Comparison of ENCODE assay signal across 1 cellular context in the genomic region with DNA sequence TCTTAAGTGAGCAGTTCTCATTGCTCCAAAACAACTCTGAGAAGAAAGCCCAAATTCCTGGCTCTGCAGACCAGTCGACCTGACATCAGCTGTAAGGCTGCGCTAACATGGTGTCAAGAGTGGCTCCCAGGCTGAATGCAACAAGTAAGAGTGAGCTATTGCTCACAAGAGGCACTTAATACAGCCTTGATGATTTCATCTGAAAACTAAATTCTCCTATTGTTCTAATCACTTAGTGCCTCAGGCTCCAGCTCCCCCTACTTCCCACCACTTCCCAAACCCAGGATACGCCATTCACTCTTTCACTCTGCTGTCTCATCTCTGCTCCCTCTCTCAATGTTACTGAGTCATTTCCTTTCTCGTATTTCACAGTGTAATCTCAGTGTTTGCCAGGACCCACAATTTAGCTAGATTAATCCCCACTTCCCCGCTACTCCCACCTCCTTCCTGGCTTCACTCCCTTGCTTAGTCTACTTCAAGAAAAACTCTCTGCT.
TF ChIP-seq lines count a peak whose summit lies in the region.

No MANE protein-coding gene starts in this region.

TF ChIP-seq in K562, 482 proteins besides CTCF, POLR2A, EP300 and RAD21 (continued from another document and continues in another):
- TF ChIP-seq, protein P1, sequence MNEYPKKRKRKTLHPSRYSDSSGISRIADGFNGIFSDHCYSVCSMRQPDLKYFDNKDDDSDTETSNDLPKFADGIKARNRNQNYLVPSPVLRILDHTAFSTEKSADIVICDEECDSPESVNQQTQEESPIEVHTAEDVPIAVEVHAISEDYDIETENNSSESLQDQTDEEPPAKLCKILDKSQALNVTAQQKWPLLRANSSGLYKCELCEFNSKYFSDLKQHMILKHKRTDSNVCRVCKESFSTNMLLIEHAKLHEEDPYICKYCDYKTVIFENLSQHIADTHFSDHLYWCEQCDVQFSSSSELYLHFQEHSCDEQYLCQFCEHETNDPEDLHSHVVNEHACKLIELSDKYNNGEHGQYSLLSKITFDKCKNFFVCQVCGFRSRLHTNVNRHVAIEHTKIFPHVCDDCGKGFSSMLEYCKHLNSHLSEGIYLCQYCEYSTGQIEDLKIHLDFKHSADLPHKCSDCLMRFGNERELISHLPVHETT (CRISPR knock-in tag; conservative IDR thresholded peaks at IDR 0.05 in 1 of 2, IDR thresholded peaks at IDR 0.05 in 1 of 2) = peak in 1 of 2 experiments; percentile 60; a peak in 1 of 4 replicates
- TF ChIP-seq ZNF134 (CRISPR knock-in tag; conservative IDR thresholded peaks at IDR 0.05) (no peak), HDGF (IDR thresholded peaks at IDR 0.05) (no peak), RBM22 (IDR thresholded peaks at IDR 0.05; ENCODE audit: low read depth, low read length, poor library complexity, severe bottlenecking) (no peak), RFX5 (IDR thresholded peaks at IDR 0.05; ENCODE audit: low read depth, low read length) (no peak), SIN3A (IDR thresholded peaks at IDR 0.05; ENCODE audit: borderline replicate concordance in 2 of 2, control insufficient read depth in 1 of 2, low read depth in 2 of 2, low read length in 2 of 2) (no peak), ZBTB7A (IDR thresholded peaks at IDR 0.05; ENCODE audit: borderline replicate concordance, control insufficient read depth, low read depth, low read length) (no peak), ZNF146 (CRISPR knock-in tag; IDR thresholded peaks at IDR 0.05; ENCODE audit: unreplicated experiment) (no peak), ZNF24 (IDR thresholded peaks at IDR 0.05) (no peak), ZNF551 (CRISPR knock-in tag; IDR thresholded peaks at IDR 0.05) (no peak), ZNF444 (CRISPR knock-in tag; IDR thresholded peaks at IDR 0.05) (no peak), TCF3 (CRISPR knock-in tag; IDR thresholded peaks at IDR 0.05) (peak; percentile 50; the same call in 1 of the 2 replicates), MYNN (IDR thresholded peaks at IDR 0.05) (no peak), MYNN (CRISPR knock-in tag; IDR thresholded peaks at IDR 0.05) (no peak), MTA3 (IDR thresholded peaks at IDR 0.05; ENCODE audit: borderline replicate concordance) (peak; percentile 39; the same call in 1 of the 2 replicates), TAL1 (IDR thresholded peaks at IDR 0.05) (peak; percentile 28; the same call in 1 of the 2 replicates), ZNF717 (CRISPR knock-in tag; IDR thresholded peaks at IDR 0.05) (no peak), KDM4B (IDR thresholded peaks at IDR 0.05; ENCODE audit: borderline replicate concordance in 2 of 2, low read depth in 1 of 2) (no peak), ESRRA (IDR thresholded peaks at IDR 0.05; ENCODE audit: borderline replicate concordance, low read depth) (no peak), ZNF224 (CRISPR knock-in tag; IDR thresholded peaks at IDR 0.05) (no peak), GTF2A2 (tag; IDR thresholded peaks at IDR 0.05) (no peak), ASH1L (IDR thresholded peaks at IDR 0.05; ENCODE audit: borderline replicate concordance, low read depth, partially characterized antibody) (no peak), LARP7 (IDR thresholded peaks at IDR 0.05) (no peak), JUND (IDR thresholded peaks at IDR 0.05; ENCODE audit: borderline replicate concordance, low read depth, low read length) (peak; percentile 78), JUND (tag; IDR thresholded peaks at IDR 0.05; ENCODE audit: borderline replicate concordance, low read depth, low read length) (peak; percentile 71; the same call in 1 of the 3 replicates), CBFB (CRISPR knock-in tag; IDR thresholded peaks at IDR 0.05) (no peak), NCOA6 (IDR thresholded peaks at IDR 0.05) (no peak), ZNF3 (CRISPR knock-in tag; IDR thresholded peaks at IDR 0.05) (no peak), HNRNPH1 (optimal IDR thresholded peaks at IDR 0.05; ENCODE audit: low read depth, low read length) (no peak), KDM1A (IDR thresholded peaks at IDR 0.05) (peak; percentile 86 to 91), EGR1 (conservative IDR thresholded peaks at IDR 0.05) (peak; percentile 60), KLF13 (tag; IDR thresholded peaks at IDR 0.05; ENCODE audit: borderline replicate concordance, low read depth) (no peak), MCM3 (IDR thresholded peaks at IDR 0.05) (no peak), NFE2 (IDR thresholded peaks at IDR 0.05; ENCODE audit: low read depth) (peak; percentile 93), STAG1 (CRISPR knock-in tag; IDR thresholded peaks at IDR 0.05; ENCODE audit: borderline replicate concordance) (no peak), ZNF274 (IDR thresholded peaks at IDR 0.05; ENCODE audit: borderline replicate concordance, low read depth, low read length) (no peak), SUPT5H (IDR thresholded peaks at IDR 0.05) (0 out of 2 replicates have a peak, but pooled peaks have one; percentile 21), FOXA3 (CRISPR knock-in tag; conservative IDR thresholded peaks at IDR 0.05 in 1 of 2, IDR thresholded peaks at IDR 0.05 in 1 of 2) (no peak), TOE1 (IDR thresholded peaks at IDR 0.05; ENCODE audit: borderline replicate concordance) (0 out of 2 replicates have a peak, but pooled peaks have one; percentile 27), TOE1 (CRISPR knock-in tag; IDR thresholded peaks at IDR 0.05; ENCODE audit: borderline replicate concordance, low read depth) (no peak), BACH1 (tag; IDR thresholded peaks at IDR 0.05) (peak; percentile 60; the same call in 1 of the 2 replicates), DIDO1 (tag; IDR thresholded peaks at IDR 0.05; ENCODE audit: low read depth) (no peak), GATAD2A (IDR thresholded peaks at IDR 0.05) (no peak), ZNF165 (CRISPR knock-in tag; IDR thresholded peaks at IDR 0.05; ENCODE audit: borderline replicate concordance) (no peak), ZEB2 (IDR thresholded peaks at IDR 0.05) (0 out of 2 replicates have a peak, but pooled peaks have one; percentile 21), PYGO2 (tag; IDR thresholded peaks at IDR 0.05) (no peak), ZNF76 (CRISPR knock-in tag; IDR thresholded peaks at IDR 0.05; ENCODE audit: borderline replicate concordance) (no peak), FOSL1 (tag; conservative IDR thresholded peaks at IDR 0.05) (peak; percentile 87), NFATC3 (IDR thresholded peaks at IDR 0.05) (no peak), MED1 (CRISPR knock-in tag; IDR thresholded peaks at IDR 0.05; ENCODE audit: borderline replicate concordance) (no peak), YY1 (IDR thresholded peaks at IDR 0.05; ENCODE audit: borderline replicate concordance in 1 of 3, control insufficient read depth in 1 of 3, extremely low read depth in 1 of 3, insufficient read depth in 3 of 3, insufficient read length in 1 of 3, insufficient replicate concordance in 2 of 3, low read depth in 1 of 3, low read length in 2 of 3) (peak in 1 of 3 experiments; percentile 36), KDM2B (CRISPR knock-in tag; IDR thresholded peaks at IDR 0.05) (no peak), PTRF (tag; IDR thresholded peaks at IDR 0.05) (no peak)
- TF ChIP-seq, protein P2, sequence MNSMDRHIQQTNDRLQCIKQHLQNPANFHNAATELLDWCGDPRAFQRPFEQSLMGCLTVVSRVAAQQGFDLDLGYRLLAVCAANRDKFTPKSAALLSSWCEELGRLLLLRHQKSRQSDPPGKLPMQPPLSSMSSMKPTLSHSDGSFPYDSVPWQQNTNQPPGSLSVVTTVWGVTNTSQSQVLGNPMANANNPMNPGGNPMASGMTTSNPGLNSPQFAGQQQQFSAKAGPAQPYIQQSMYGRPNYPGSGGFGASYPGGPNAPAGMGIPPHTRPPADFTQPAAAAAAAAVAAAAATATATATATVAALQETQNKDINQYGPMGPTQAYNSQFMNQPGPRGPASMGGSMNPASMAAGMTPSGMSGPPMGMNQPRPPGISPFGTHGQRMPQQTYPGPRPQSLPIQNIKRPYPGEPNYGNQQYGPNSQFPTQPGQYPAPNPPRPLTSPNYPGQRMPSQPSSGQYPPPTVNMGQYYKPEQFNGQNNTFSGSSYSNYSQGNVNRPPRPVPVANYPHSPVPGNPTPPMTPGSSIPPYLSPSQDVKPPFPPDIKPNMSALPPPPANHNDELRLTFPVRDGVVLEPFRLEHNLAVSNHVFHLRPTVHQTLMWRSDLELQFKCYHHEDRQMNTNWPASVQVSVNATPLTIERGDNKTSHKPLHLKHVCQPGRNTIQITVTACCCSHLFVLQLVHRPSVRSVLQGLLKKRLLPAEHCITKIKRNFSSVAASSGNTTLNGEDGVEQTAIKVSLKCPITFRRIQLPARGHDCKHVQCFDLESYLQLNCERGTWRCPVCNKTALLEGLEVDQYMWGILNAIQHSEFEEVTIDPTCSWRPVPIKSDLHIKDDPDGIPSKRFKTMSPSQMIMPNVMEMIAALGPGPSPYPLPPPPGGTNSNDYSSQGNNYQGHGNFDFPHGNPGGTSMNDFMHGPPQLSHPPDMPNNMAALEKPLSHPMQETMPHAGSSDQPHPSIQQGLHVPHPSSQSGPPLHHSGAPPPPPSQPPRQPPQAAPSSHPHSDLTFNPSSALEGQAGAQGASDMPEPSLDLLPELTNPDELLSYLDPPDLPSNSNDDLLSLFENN (IDR thresholded peaks at IDR 0.05; ENCODE audit: low read depth in 2 of 2, low read length in 2 of 2) = no peak
- TF ChIP-seq, protein P3, sequence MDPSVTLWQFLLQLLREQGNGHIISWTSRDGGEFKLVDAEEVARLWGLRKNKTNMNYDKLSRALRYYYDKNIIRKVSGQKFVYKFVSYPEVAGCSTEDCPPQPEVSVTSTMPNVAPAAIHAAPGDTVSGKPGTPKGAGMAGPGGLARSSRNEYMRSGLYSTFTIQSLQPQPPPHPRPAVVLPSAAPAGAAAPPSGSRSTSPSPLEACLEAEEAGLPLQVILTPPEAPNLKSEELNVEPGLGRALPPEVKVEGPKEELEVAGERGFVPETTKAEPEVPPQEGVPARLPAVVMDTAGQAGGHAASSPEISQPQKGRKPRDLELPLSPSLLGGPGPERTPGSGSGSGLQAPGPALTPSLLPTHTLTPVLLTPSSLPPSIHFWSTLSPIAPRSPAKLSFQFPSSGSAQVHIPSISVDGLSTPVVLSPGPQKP (CRISPR knock-in tag; IDR thresholded peaks at IDR 0.05) = no peak
- TF ChIP-seq, protein P4, sequence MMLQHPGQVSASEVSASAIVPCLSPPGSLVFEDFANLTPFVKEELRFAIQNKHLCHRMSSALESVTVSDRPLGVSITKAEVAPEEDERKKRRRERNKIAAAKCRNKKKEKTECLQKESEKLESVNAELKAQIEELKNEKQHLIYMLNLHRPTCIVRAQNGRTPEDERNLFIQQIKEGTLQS (IDR thresholded peaks at IDR 0.05) = peak; percentile 74
- TF ChIP-seq, protein P4 (CRISPR knock-in tag; conservative IDR thresholded peaks at IDR 0.05) = no peak
- TF ChIP-seq, protein P5, sequence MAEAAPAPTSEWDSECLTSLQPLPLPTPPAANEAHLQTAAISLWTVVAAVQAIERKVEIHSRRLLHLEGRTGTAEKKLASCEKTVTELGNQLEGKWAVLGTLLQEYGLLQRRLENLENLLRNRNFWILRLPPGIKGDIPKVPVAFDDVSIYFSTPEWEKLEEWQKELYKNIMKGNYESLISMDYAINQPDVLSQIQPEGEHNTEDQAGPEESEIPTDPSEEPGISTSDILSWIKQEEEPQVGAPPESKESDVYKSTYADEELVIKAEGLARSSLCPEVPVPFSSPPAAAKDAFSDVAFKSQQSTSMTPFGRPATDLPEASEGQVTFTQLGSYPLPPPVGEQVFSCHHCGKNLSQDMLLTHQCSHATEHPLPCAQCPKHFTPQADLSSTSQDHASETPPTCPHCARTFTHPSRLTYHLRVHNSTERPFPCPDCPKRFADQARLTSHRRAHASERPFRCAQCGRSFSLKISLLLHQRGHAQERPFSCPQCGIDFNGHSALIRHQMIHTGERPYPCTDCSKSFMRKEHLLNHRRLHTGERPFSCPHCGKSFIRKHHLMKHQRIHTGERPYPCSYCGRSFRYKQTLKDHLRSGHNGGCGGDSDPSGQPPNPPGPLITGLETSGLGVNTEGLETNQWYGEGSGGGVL (CRISPR knock-in tag; IDR thresholded peaks at IDR 0.05) = no peak
- TF ChIP-seq, protein P6, sequence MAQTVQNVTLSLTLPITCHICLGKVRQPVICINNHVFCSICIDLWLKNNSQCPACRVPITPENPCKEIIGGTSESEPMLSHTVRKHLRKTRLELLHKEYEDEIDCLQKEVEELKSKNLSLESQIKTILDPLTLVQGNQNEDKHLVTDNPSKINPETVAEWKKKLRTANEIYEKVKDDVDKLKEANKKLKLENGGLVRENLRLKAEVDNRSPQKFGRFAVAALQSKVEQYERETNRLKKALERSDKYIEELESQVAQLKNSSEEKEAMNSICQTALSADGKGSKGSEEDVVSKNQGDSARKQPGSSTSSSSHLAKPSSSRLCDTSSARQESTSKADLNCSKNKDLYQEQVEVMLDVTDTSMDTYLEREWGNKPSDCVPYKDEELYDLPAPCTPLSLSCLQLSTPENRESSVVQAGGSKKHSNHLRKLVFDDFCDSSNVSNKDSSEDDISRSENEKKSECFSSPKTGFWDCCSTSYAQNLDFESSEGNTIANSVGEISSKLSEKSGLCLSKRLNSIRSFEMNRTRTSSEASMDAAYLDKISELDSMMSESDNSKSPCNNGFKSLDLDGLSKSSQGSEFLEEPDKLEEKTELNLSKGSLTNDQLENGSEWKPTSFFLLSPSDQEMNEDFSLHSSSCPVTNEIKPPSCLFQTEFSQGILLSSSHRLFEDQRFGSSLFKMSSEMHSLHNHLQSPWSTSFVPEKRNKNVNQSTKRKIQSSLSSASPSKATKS (CRISPR knock-in tag; IDR thresholded peaks at IDR 0.05) = no peak
- TF ChIP-seq, protein P7, sequence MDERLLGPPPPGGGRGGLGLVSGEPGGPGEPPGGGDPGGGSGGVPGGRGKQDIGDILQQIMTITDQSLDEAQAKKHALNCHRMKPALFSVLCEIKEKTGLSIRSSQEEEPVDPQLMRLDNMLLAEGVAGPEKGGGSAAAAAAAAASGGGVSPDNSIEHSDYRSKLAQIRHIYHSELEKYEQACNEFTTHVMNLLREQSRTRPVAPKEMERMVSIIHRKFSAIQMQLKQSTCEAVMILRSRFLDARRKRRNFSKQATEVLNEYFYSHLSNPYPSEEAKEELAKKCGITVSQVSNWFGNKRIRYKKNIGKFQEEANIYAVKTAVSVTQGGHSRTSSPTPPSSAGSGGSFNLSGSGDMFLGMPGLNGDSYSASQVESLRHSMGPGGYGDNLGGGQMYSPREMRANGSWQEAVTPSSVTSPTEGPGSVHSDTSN (CRISPR knock-in tag; IDR thresholded peaks at IDR 0.05; ENCODE audit: low read depth) = no peak
- TF ChIP-seq, protein P7 (tag; conservative IDR thresholded peaks at IDR 0.05; ENCODE audit: low read depth) = peak; percentile 32; the same call in 1 of the 2 replicates
